Comparison of ENCODE assay signal across 1 cellular context in the genomic region with DNA sequence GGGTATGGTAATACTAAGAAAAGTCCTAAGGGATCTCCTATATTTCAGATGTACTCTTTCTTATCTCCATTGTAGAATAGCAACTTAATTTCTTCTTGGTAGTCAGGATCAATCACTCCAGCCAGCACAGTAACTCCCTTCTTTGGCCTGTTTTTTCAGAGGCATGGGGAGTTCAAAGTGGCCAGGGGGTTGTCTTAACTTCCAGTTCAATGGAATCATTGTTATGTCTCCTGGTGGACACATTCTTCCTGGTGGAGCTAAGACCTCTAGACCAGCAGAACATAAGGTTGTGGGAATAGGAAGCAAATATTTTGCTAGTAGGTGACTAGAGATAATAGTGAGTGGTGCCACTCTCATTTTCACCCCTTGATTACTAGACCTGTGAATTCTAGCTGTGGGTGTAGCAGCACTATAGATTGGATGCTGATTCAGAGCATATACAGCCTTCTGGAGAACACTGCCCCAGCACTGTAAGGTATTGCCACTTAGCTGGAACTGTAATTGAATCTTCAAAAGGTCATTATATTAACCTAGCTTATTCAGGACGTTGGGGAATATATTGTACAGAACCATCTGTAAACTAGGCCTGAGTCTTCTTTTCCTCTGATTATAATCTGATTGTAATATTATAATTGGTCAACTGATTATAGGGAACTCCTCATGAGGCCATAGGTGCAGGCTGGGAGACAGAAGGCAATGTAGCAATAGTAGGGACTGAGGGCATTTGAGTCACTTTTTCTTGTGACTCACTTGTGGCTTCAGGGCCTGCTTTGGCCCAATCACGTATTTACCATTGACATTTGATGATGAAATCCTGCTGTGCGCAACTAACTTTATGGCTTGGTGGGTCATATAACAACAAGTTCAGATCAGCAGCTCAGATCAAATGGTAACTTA.
TF ChIP-seq lines count a peak whose summit lies in the region.

No MANE protein-coding gene starts in this region.

TF ChIP-seq in HEK293, 187 proteins besides CTCF, POLR2A, EP300 and RAD21 (continued from another document):
- TF ChIP-seq ZNF214 (tag by site-specific recombination; IDR thresholded peaks at IDR 0.05; ENCODE audit: borderline replicate concordance) (no peak), ZNF16 (tag by site-specific recombination; IDR thresholded peaks at IDR 0.05; ENCODE audit: low read depth) (no peak), RBAK (tag by site-specific recombination; IDR thresholded peaks at IDR 0.05) (0 out of 2 replicates have a peak, but pooled peaks have one; percentile 24)
